15 cellular contexts compared by ENCODE assay signal in genomic region chr2:68388772-68389171, GRCh38. TPM values are rescaled to one million over a fixed set of nuclear protein-coding genes. Genes with fewer than 3 reads are reported as not detected.
DNase-seq lines count a peak whose midpoint lies in the region; ATAC-seq, FAIRE-seq and TF ChIP-seq lines count a peak whose summit lies in the region.
"Had no signal": no experiment of that assay in that cellular context is flagged by ENCODE, and none has a peak within 500 bp of the region (broad histone marks: within the 10 kb centered on the region; RNA-seq: fewer than 3 reads in every experiment).

No MANE protein-coding gene starts in this region.

- no peaks in the 10 kb centered on the region for H3K36me3 Mint-ChIP-seq in CD4-positive, CD25-positive, alpha-beta regulatory T cell
- H3K36me3 Mint-ChIP-seq in dendritic cell treated with granulocyte-macrophage colony-stimulating factor and Interleukin-4, amounts not matched to agents 40 ng/mL and 50 ng/mL, for 4 days (ENCODE audit: low read depth): peaks cover 100% of the 10 kb centered on the region

- peaks cover 0 to 1% (median 0%) of the 10 kb centered on the region in 7 donors for H3K9me3 Mint-ChIP-seq in CD4-positive, CD25-positive, alpha-beta regulatory T cell
- H3K9me3 Mint-ChIP-seq in dendritic cell treated with granulocyte-macrophage colony-stimulating factor and Interleukin-4, amounts not matched to agents 40 ng/mL and 50 ng/mL, for 4 days: no peaks in the 10 kb centered on the region

- peaks cover 29 to 36% (median 33%) of the 10 kb centered on the region in 4 donors for H3K4me1 Mint-ChIP-seq in CD4-positive, CD25-positive, alpha-beta regulatory T cell
- H3K4me1 Mint-ChIP-seq in dendritic cell treated with granulocyte-macrophage colony-stimulating factor and Interleukin-4, amounts not matched to agents 40 ng/mL and 50 ng/mL, for 4 days (ENCODE audit: low read depth): peaks cover 77% of the 10 kb centered on the region

- H3K9ac ChIP-seq in KMS-11: peak overlapping the region; percentile 39; the same call in 1 of the 2 replicates

- peak overlapping the region; percentile 22 to 80 (median 65) for H3K4me3 Mint-ChIP-seq in CD4-positive, CD25-positive, alpha-beta regulatory T cell
- peak overlapping the region; percentile 10 for H3K4me3 Mint-ChIP-seq in dendritic cell treated with granulocyte-macrophage colony-stimulating factor and Interleukin-4, amounts not matched to agents 40 ng/mL and 50 ng/mL, for 4 days

- H3K36me3 ChIP-seq in CD4-positive, CD25-positive, alpha-beta regulatory T cell (ENCODE audit: control insufficient read depth, insufficient read depth, low read length): no peaks in the 10 kb centered on the region
- H3K36me3 ChIP-seq in KMS-11 (ENCODE audit: insufficient read depth): no peaks in the 10 kb centered on the region

- peak overlapping the region; percentile 75 for H3K4me3 ChIP-seq in CD4-positive, CD25-positive, alpha-beta regulatory T cell (ENCODE audit: low read depth, low read length)
- H3K4me3 ChIP-seq in KMS-11 (IDR thresholded peaks at IDR 0.05; ENCODE audit: insufficient read depth, low read depth, low read length): peak overlapping the region; percentile 49

- peaks cover 34% of the 10 kb centered on the region for H3K4me1 ChIP-seq in CD4-positive, CD25-positive, alpha-beta regulatory T cell (ENCODE audit: control insufficient read depth, insufficient read depth, low read length, poor library complexity, severe bottlenecking)
- H3K4me1 ChIP-seq in KMS-11 (ENCODE audit: low read depth, poor library complexity, severe bottlenecking): peaks cover 51% of the 10 kb centered on the region

- ATAC-seq in CD4-positive, CD25-positive, alpha-beta regulatory T cell (ENCODE audit: low read depth in 2 of 2): no peak
- no peak for ATAC-seq in GM21786 (IDR thresholded peaks at IDR 0.05; ENCODE audit: unreplicated experiment)
- ATAC-seq in HG03565 (IDR thresholded peaks at IDR 0.05; ENCODE audit: unreplicated experiment): no peak
- ATAC-seq: Right ventricle myocardium inferior had no signal

- FAIRE-seq in GM12892 (lab: Jason Lieb, UNC): no peak

- H3K27me3 ChIP-seq in CD4-positive, CD25-positive, alpha-beta regulatory T cell (ENCODE audit: control insufficient read depth, insufficient read depth, low read length): no peaks in the 10 kb centered on the region
- no peaks in the 10 kb centered on the region for H3K27me3 ChIP-seq in KMS-11 (ENCODE audit: insufficient read depth, low read depth)

- H2AFZ ChIP-seq in KMS-11 (ENCODE audit: low read depth): peak overlapping the region; percentile 59

- TF ChIP-seq CTCF in KMS-11 (conservative IDR thresholded peaks at IDR 0.05; ENCODE audit: low read depth, low read length): no peak

- H4K20me1 ChIP-seq in KMS-11 (ENCODE audit: insufficient read depth): no peaks in the 10 kb centered on the region

- no peaks in the 10 kb centered on the region for H3K9me3 ChIP-seq in CD4-positive, CD25-positive, alpha-beta regulatory T cell (ENCODE audit: control insufficient read depth in 2 of 2, low read length in 2 of 2)

- no peaks in the 10 kb centered on the region for H3K79me2 ChIP-seq in KMS-11 (ENCODE audit: insufficient read depth, low read depth)

- intact Hi-C loops in dendritic cell treated with granulocyte-macrophage colony-stimulating factor and Interleukin-4, amounts not matched to agents 40 ng/mL and 50 ng/mL, for 4 days (cut with micrococcal nuclease): no loop called here

- H3K27me3 Mint-ChIP-seq in CD4-positive, CD25-positive, alpha-beta regulatory T cell: no peaks in the 10 kb centered on the region
- no peaks in the 10 kb centered on the region for H3K27me3 Mint-ChIP-seq in dendritic cell treated with granulocyte-macrophage colony-stimulating factor and Interleukin-4, amounts not matched to agents 40 ng/mL and 50 ng/mL, for 4 days

- H3K4me2 ChIP-seq in KMS-11: peak overlapping the region; percentile 69

- H3K27ac Mint-ChIP-seq in CD4-positive, CD25-positive, alpha-beta regulatory T cell: peak overlapping the region; percentile 63 to 97 (median 64)
- H3K27ac Mint-ChIP-seq in dendritic cell treated with granulocyte-macrophage colony-stimulating factor and Interleukin-4, amounts not matched to agents 40 ng/mL and 50 ng/mL, for 4 days: peak overlapping the region; percentile 73

- peak overlapping the region; percentile 60 for H3K27ac ChIP-seq in CD4-positive, CD25-positive, alpha-beta regulatory T cell (ENCODE audit: insufficient read depth, low read length, poor library complexity, severe bottlenecking)
- H3K27ac ChIP-seq in KMS-11: peak overlapping the region; percentile 75

- TF ChIP-seq POLR2A in GM12892 (IDR thresholded peaks at IDR 0.05; ENCODE audit: low read depth, low read length): peak; percentile 61; the same call in 1 of the 2 replicates

- DNase-seq in CD4-positive, CD25-positive, alpha-beta regulatory T cell: no peak
- no peak for DNase-seq in GM12892 (ENCODE audit: insufficient read length)
- no peak for DNase-seq in NCI-H510A (lab: John Stamatoyannopoulos, UW)
- no peak for DNase-seq in globus pallidus (ENCODE audit: low spot score)
- DNase-seq: dermis blood vessel endothelial cell; foreskin fibroblast; islet precursor cell; NCI-H1105; stimulated activated CD4-positive, alpha-beta T cell treated with anti-CD3 and anti-CD28 coated beads, Interleukin-2, amount 100 ng/mL, for 24 hours had no signal

RNA-seq across cellular contexts. Expression of gene PLEK, which starts 23.7 kb away (rescaled TPM):
- 10.1 TPM for total RNA-seq in CD4-positive, CD25-positive, alpha-beta regulatory T cell
- 1 to 10 TPM; 2.2 to 8.7 (median 5.1) TPM for polyA plus RNA-seq in CD4-positive, CD25-positive, alpha-beta regulatory T cell
- polyA plus RNA-seq in GM12892 (2012; ENCODE audit: missing spikeins): 310 TPM
- total RNA-seq: NCI-H460 had no signal
